Comparison of ENCODE assay signal across 8 cellular contexts in genomic region chr9:128339761-128340690, GRCh38. TPM values are rescaled to one million over a fixed set of nuclear protein-coding genes. Genes with fewer than 3 reads are reported as not detected.
DNase-seq lines count a peak whose midpoint lies in the region; ATAC-seq and TF ChIP-seq lines count a peak whose summit lies in the region.

SLC27A4 (plus strand) TSS chr9:128340527; CDS start chr9:128343133, 2,606 bp downstream.

- no peaks in the 10 kb centered on the region for H3K9me3 ChIP-seq in CD4-positive, alpha-beta T cell (ENCODE audit: control insufficient read depth, low read length)
- no peaks in the 10 kb centered on the region for H3K9me3 ChIP-seq in mucosa of rectum (ENCODE audit: control insufficient read depth in 2 of 2, low read length in 2 of 2)

- H3K27ac ChIP-seq in CD4-positive, alpha-beta T cell (ENCODE audit: low read depth, low read length) = peak within 1 kb of the TSS; percentile 46
- peak within 1 kb of the TSS; percentile 90 to 91 for H3K27ac ChIP-seq in mucosa of rectum (ENCODE audit: low read depth in 2 of 2, low read length in 2 of 2)

- CTCF ChIA-PET in CD4-positive, alpha-beta T cell (lab: Charles Lee) = interaction anchor here (1.0 kb wide), 1 partner anchor 22 kb away, joined by 4 read pairs; no protein-coding TSS in a partner anchor

- no peaks in the 10 kb centered on the region for H3K27me3 Mint-ChIP-seq in CD4-positive, alpha-beta T cell

- peaks cover 13% of the 10 kb centered on the region for H3K36me3 Mint-ChIP-seq in CD4-positive, alpha-beta T cell (ENCODE audit: low read depth)

- no peak for TF ChIP-seq POLR2A in erythroblast (IDR thresholded peaks at IDR 0.05; ENCODE audit: low read length)

- H3K4me1 Mint-ChIP-seq in CD4-positive, alpha-beta T cell (ENCODE audit: low read depth) = peaks cover 7% of the 10 kb centered on the region

- H3K27ac Mint-ChIP-seq in CD4-positive, alpha-beta T cell = peak within 1 kb of the TSS; percentile 81

- H3K4me3 ChIP-seq in mucosa of rectum (ENCODE audit: low read length in 2 of 2) = peak within 1 kb of the TSS; percentile 80 to 83

- peak; percentile 92 for ATAC-seq in CD4-positive, alpha-beta T cell (ENCODE audit: poor library complexity)
- peak; percentile 89 for ATAC-seq in GM19397 (IDR thresholded peaks at IDR 0.05; ENCODE audit: unreplicated experiment)

- intact Hi-C loops in CD4-positive, alpha-beta T cell (cut with DNase I, micrococcal nuclease) = loop anchor here in 1 of 2 experiments (1.0 to 5.0 kb wide), 6 partner anchors 18 to 213 kb away; partner anchors contain the start of genes COQ4, GOLGA2, PTGES2 and SWI5

- H3K36me3 ChIP-seq in mucosa of rectum (ENCODE audit: control insufficient read depth in 2 of 2, insufficient read depth in 2 of 2, low read length in 2 of 2) = peaks cover 19 to 22% of the 10 kb centered on the region in 2 donors

- DNase-seq in CD4-positive, alpha-beta T cell = peak; percentile 61 to 84 (median 74)
- DNase-seq in HPDE6-E6E7 (ENCODE audit: extremely low spot score) (peak; percentile 94), OCI-M1 (lab: John Stamatoyannopoulos, UW) (peak; percentile 83), activated T-cell treated with anti-CD3 and anti-CD28 coated beads for 48 hours (ENCODE audit: low read depth) (peak; percentile 80), erythroblast (lab: John Stamatoyannopoulos, UW) (peak; percentile 89 to 92)
- DNase-seq in stimulated activated CD8-positive, alpha-beta memory T cell treated with anti-CD3 and anti-CD28 coated beads, Interleukin-7, amount 100 ng/mL, for 1 hour (ENCODE audit: low read depth in 2 of 2) = peak; percentile 45 to 55

- no peaks in the 10 kb centered on the region for H3K27me3 ChIP-seq in CD4-positive, alpha-beta T cell (ENCODE audit: control insufficient read depth, insufficient read depth, low read length)
- no peaks in the 10 kb centered on the region for H3K27me3 ChIP-seq in mucosa of rectum (ENCODE audit: control insufficient read depth in 2 of 2, insufficient read depth in 2 of 2, low read length in 2 of 2)

- H3K4me1 ChIP-seq in mucosa of rectum (ENCODE audit: control insufficient read depth in 2 of 2, insufficient read depth in 2 of 2, low read length in 2 of 2) = peaks cover 5 to 12% of the 10 kb centered on the region in 2 donors

- TF ChIP-seq CTCF in CD4-positive, alpha-beta T cell (IDR thresholded peaks at IDR 0.05) = no peak

- peak within 1 kb of the TSS; percentile 98 for H3K4me3 Mint-ChIP-seq in CD4-positive, alpha-beta T cell

- POLR2A ChIA-PET in CD4-positive, alpha-beta T cell (lab: Charles Lee) = interaction anchor here (1.0 to 1.1 kb wide), 2 partner anchors 31 to 180 kb away, joined by 3 to 7 read pairs; partner anchors contain the start of genes BBLN and URM1

- H3K9me3 Mint-ChIP-seq in CD4-positive, alpha-beta T cell = no peaks in the 10 kb centered on the region

- H3K9ac ChIP-seq in mucosa of rectum (ENCODE audit: low read depth in 1 of 2, low read length in 2 of 2) = peak within 1 kb of the TSS; percentile 86 to 87

RNA-seq across cellular contexts. Expression of gene SLC27A4, which starts in this region (rescaled TPM):
- 1 to 10 TPM; 2.2 to 3.1 TPM for total RNA-seq in CD4-positive, alpha-beta T cell

Comparison
In these comparisons a context has a peak if more than half of its experiments do, and no peak if none do; other contexts are left out.
1. Peak in every context shown above with its lines: DNase-seq, ATAC-seq, H3K4me3 ChIP-seq and H3K27ac ChIP-seq.